Comparison of ENCODE assay signal across 21 cellular contexts in genomic region chr7:38438938-38439337, GRCh38.
DNase-seq lines count a peak whose midpoint lies in the region; ATAC-seq, FAIRE-seq and TF ChIP-seq lines count a peak whose summit lies in the region.
"Had no signal": no experiment of that assay in that cellular context is flagged by ENCODE, and none has a peak within 500 bp of the region (broad histone marks: within the 10 kb centered on the region; RNA-seq: fewer than 3 reads in every experiment).

No MANE protein-coding gene starts in this region.

- no peak overlapping the region for H2BK12ac ChIP-seq in H1 (ENCODE audit: low read depth, low read length)

- H2BK15ac ChIP-seq in H1 (ENCODE audit: low read length): no peak overlapping the region

- DNase-seq in activated CD4-positive, alpha-beta T cell treated with anti-CD3 and anti-CD28 coated beads for 36 hours: peak; percentile 14
- DNase-seq in activated CD4-positive, alpha-beta T cell treated with anti-CD3 and anti-CD28 coated beads for 1 hour: no peak
- peak; percentile 8 for DNase-seq in stimulated activated CD4-positive, alpha-beta T cell treated with anti-CD3 and anti-CD28 coated beads, Interleukin-15, amount 100 ng/mL, for 24 hours
- no peak for DNase-seq in stimulated activated CD4-positive, alpha-beta T cell treated with anti-CD3 and anti-CD28 coated beads, Interleukin-2, amount 100 ng/mL, for 24 hours
- DNase-seq in H1 (ENCODE audit: low read depth in 1 of 2, low spot score in 2 of 2) (no peak), type B pancreatic cell (ENCODE audit: extremely low spot score, unreplicated experiment) (no peak), NCI-H2227 treated with DMSO at 0.1 percent for 48 hours (lab: John Stamatoyannopoulos, UW) (no peak)
- no peak for DNase-seq in stimulated activated naive CD8-positive, alpha-beta T cell treated with anti-CD3 and anti-CD28 coated beads, Interleukin-15, Interleukin-2, amounts not matched to agents 100 U/mL and 50 U/mL, for 24 hours
- DNase-seq: BE2C; Caco-2; CD4-positive, CD25-positive, alpha-beta regulatory T cell; HCEC 1CT; IMR-90; NCI-H1417; NCI-H187; NCI-H2107; NCI-H524; PC-9 had no signal

- H3K4ac ChIP-seq in H1 (replicated peaks; ENCODE audit: insufficient read length, low read depth, low read length): no peak overlapping the region

- H2BK120ac ChIP-seq in H1 (replicated peaks; ENCODE audit: low read depth, low read length): no peak overlapping the region

- no peak overlapping the region for H3K18ac ChIP-seq in H1 (ENCODE audit: extremely low read depth, low read length)

- no peaks in the 10 kb centered on the region for H3K36me3 Mint-ChIP-seq in activated CD4-positive, alpha-beta T cell treated with anti-CD3 and anti-CD28 coated beads for 36 hours (ENCODE audit: low read depth)
- peaks cover 3% of the 10 kb centered on the region for H3K36me3 Mint-ChIP-seq in type B pancreatic cell
- H3K36me3 Mint-ChIP-seq: CD4-positive, CD25-positive, alpha-beta regulatory T cell had no signal

- no peaks in the 10 kb centered on the region for H3K23me2 ChIP-seq in H1 (ENCODE audit: low read depth, low read length)

- H3K4me3 Mint-ChIP-seq in activated CD4-positive, alpha-beta T cell treated with anti-CD3 and anti-CD28 coated beads for 36 hours: no peak overlapping the region
- no peak overlapping the region for H3K4me3 Mint-ChIP-seq in type B pancreatic cell
- H3K4me3 Mint-ChIP-seq: CD4-positive, CD25-positive, alpha-beta regulatory T cell had no signal

- TF ChIP-seq RAD21 in H1 (IDR thresholded peaks at IDR 0.05 in 1 of 2, conservative IDR thresholded peaks at IDR 0.05 in 1 of 2; ENCODE audit: low read depth in 2 of 2, low read length in 2 of 2): no peak

- no peak overlapping the region for H3K14ac ChIP-seq in H1 (ENCODE audit: insufficient read length)

- no peaks in the 10 kb centered on the region for H3K79me1 ChIP-seq in H1 (ENCODE audit: low read depth, low read length)

- peaks cover 9% of the 10 kb centered on the region for H3K4me1 Mint-ChIP-seq in activated CD4-positive, alpha-beta T cell treated with anti-CD3 and anti-CD28 coated beads for 36 hours
- H3K4me1 Mint-ChIP-seq in type B pancreatic cell (ENCODE audit: unreplicated experiment): no peaks in the 10 kb centered on the region

- H4K20me1 ChIP-seq in H1 (replicated peaks in 1 of 2; ENCODE audit: control insufficient read depth in 1 of 2, insufficient read depth in 2 of 2, low read length in 2 of 2): no peaks in the 10 kb centered on the region

- H4K91ac ChIP-seq in H1 (replicated peaks; ENCODE audit: insufficient read length, low read length): no peak overlapping the region

- TF ChIP-seq POLR2A in H1 (IDR thresholded peaks at IDR 0.05; ENCODE audit: control extremely low read depth in 1 of 2, low read depth in 2 of 2, low read length in 2 of 2): no peak

- H3K9ac ChIP-seq in H1 (replicated peaks in 1 of 4; ENCODE audit: extremely low read depth in 1 of 4, low read depth in 3 of 4, low read length in 3 of 4): no peak overlapping the region

- H2AFZ ChIP-seq in H1 (ENCODE audit: low read length): no peak overlapping the region
- H2AFZ ChIP-seq: PC-9 had no signal

- FAIRE-seq in H1 (lab: Jason Lieb, UNC): peak; percentile 50
- FAIRE-seq: G401.6, HTR-8/SVneo had no signal

- ATAC-seq in activated CD4-positive, alpha-beta T cell treated with anti-CD3 and anti-CD28 coated beads for 36 hours: peak; percentile 84
- ATAC-seq in stimulated activated naive CD8-positive, alpha-beta T cell treated with anti-CD3 and anti-CD28 coated beads, Interleukin-15, Interleukin-2, amounts not matched to agents 100 U/mL and 50 U/mL, for 24 hours: peak; percentile 75

- TF ChIP-seq EP300 in H1 (IDR thresholded peaks at IDR 0.05; ENCODE audit: borderline replicate concordance in 1 of 2, low read depth in 2 of 2, low read length in 2 of 2): no peak

- no peak for TF ChIP-seq CTCF in H1 (IDR thresholded peaks at IDR 0.05; ENCODE audit: control extremely low read depth in 1 of 3, insufficient read depth in 1 of 3, low read depth in 1 of 3, low read length in 3 of 3)
- TF ChIP-seq CTCF in type B pancreatic cell (conservative IDR thresholded peaks at IDR 0.05): no peak

- no peaks in the 10 kb centered on the region for H3K4me1 ChIP-seq in H1 (replicated peaks in 1 of 4; ENCODE audit: control insufficient read depth in 3 of 4, insufficient read depth in 4 of 4, low read length in 3 of 4)
- H3K4me1 ChIP-seq: BE2C, Caco-2 had no signal

- no peaks in the 10 kb centered on the region for H3K27me3 ChIP-seq in H1 (replicated peaks in 1 of 4; ENCODE audit: control insufficient read depth in 3 of 4, extremely low read depth in 1 of 4, insufficient read depth in 3 of 4, low read length in 3 of 4)
- H3K27me3 ChIP-seq: BE2C had no signal

- no peak overlapping the region for H3K27ac ChIP-seq in H1 (ENCODE audit: low read depth, low read length)
- H3K27ac ChIP-seq: PC-9, RWPE1 had no signal

- no peaks in the 10 kb centered on the region for H3K27me3 Mint-ChIP-seq in activated CD4-positive, alpha-beta T cell treated with anti-CD3 and anti-CD28 coated beads for 36 hours
- peaks cover 2% of the 10 kb centered on the region for H3K27me3 Mint-ChIP-seq in type B pancreatic cell

- H3K79me2 ChIP-seq in H1 (ENCODE audit: control insufficient read depth in 1 of 2, insufficient read depth in 2 of 2, low read length in 2 of 2): no peaks in the 10 kb centered on the region

- H2AK5ac ChIP-seq in H1 (ENCODE audit: low read depth, low read length): no peak overlapping the region

- H3K23ac ChIP-seq in H1 (ENCODE audit: insufficient read length): no peak overlapping the region

- no peak overlapping the region for H3K56ac ChIP-seq in H1 (replicated peaks; ENCODE audit: insufficient read length, low read depth, low read length)

- H3K27ac Mint-ChIP-seq in activated CD4-positive, alpha-beta T cell treated with anti-CD3 and anti-CD28 coated beads for 36 hours: no peak overlapping the region
- no peak overlapping the region for H3K27ac Mint-ChIP-seq in type B pancreatic cell
- H3K27ac Mint-ChIP-seq: CD4-positive, CD25-positive, alpha-beta regulatory T cell had no signal

- H3K36me3 ChIP-seq in H1 (ENCODE audit: control insufficient read depth in 2 of 4, insufficient read depth in 4 of 4, low read length in 3 of 4): no peaks in the 10 kb centered on the region
- H3K36me3 ChIP-seq: BE2C had no signal

- POLR2A ChIA-PET in activated CD4-positive, alpha-beta T cell treated with anti-CD3 and anti-CD28 coated beads for 36 hours (lab: Charles Lee): interaction anchor here (0.7 kb wide), 1 partner anchor 206 kb away, joined by 3 read pairs; no protein-coding TSS in a partner anchor
- POLR2A ChIA-PET in H1 (lab: Charles Lee; ENCODE audit: partially characterized antibody): no interaction called here

- intact Hi-C loops in activated CD4-positive, alpha-beta T cell treated with anti-CD3 and anti-CD28 coated beads for 36 hours (cut with DNase I, micrococcal nuclease): no loop called here

- H3K4me2 ChIP-seq in H1 (ENCODE audit: insufficient read depth in 1 of 2, low read depth in 2 of 2, low read length in 2 of 2): no peak overlapping the region
- H3K4me2 ChIP-seq: PC-9 had no signal

- CTCF ChIA-PET in activated CD4-positive, alpha-beta T cell treated with anti-CD3 and anti-CD28 coated beads for 36 hours (lab: Charles Lee): no interaction called here
- CTCF ChIA-PET in H1 (lab: Charles Lee; ENCODE audit: partially characterized antibody): interaction anchor here (1.0 to 8.3 kb wide), 5 partner anchors 28 to 330 kb away, joined by 3 to 48 read pairs (median 3); no protein-coding TSS in a partner anchor

- H2BK20ac ChIP-seq in H1 (ENCODE audit: low read length): no peak overlapping the region

- no peak overlapping the region for H4K5ac ChIP-seq in H1 (ENCODE audit: insufficient read length, low read depth, low read length)

- no peak overlapping the region for H3K4me3 ChIP-seq in H1 (ENCODE audit: extremely low read depth in 1 of 4, insufficient read depth in 2 of 4, low read depth in 3 of 4, low read length in 4 of 4)
- H3K4me3 ChIP-seq: PC-9 had no signal

- H3K9me3 Mint-ChIP-seq in activated CD4-positive, alpha-beta T cell treated with anti-CD3 and anti-CD28 coated beads for 36 hours (ENCODE audit: low read depth): no peaks in the 10 kb centered on the region
- no peaks in the 10 kb centered on the region for H3K9me3 Mint-ChIP-seq in type B pancreatic cell

- H2BK5ac ChIP-seq in H1 (ENCODE audit: low read depth, low read length): no peak overlapping the region

- no peaks in the 10 kb centered on the region for H3K9me3 ChIP-seq in H1 (ENCODE audit: insufficient read depth in 2 of 2, low read depth in 1 of 2, low read length in 1 of 2)
- H3K9me3 ChIP-seq: BE2C, Caco-2 had no signal

- no peak overlapping the region for H4K8ac ChIP-seq in H1 (ENCODE audit: extremely low read depth, insufficient read depth, low read length)

TF ChIP-seq in H1, 55 proteins besides CTCF, POLR2A, EP300 and RAD21 (continues in another document):
- TF ChIP-seq KDM1A (IDR thresholded peaks at IDR 0.05; ENCODE audit: borderline replicate concordance, low read length) (no peak), HDAC6 (IDR thresholded peaks at IDR 0.05; ENCODE audit: low read depth, low read length) (no peak), TCF12 (IDR thresholded peaks at IDR 0.05; ENCODE audit: low read depth, low read length) (no peak), ATF2 (IDR thresholded peaks at IDR 0.05; ENCODE audit: low read length) (no peak), CBX8 (IDR thresholded peaks at IDR 0.05; ENCODE audit: borderline replicate concordance, low read depth, low read length) (no peak), CREB1 (IDR thresholded peaks at IDR 0.05) (no peak), CTBP2 (IDR thresholded peaks at IDR 0.05; ENCODE audit: borderline replicate concordance, insufficient read depth, insufficient read length, low read length) (no peak), RFX5 (IDR thresholded peaks at IDR 0.05; ENCODE audit: borderline replicate concordance, low read depth, low read length) (no peak), JUN (IDR thresholded peaks at IDR 0.05; ENCODE audit: low read depth, low read length) (no peak), E2F6 (IDR thresholded peaks at IDR 0.05) (no peak)

Comparison
In these comparisons a context has a peak if more than half of its experiments do, and no peak if none do; other contexts are left out.
1. DNase-seq: peak in activated CD4-positive, alpha-beta T cell treated with anti-CD3 and anti-CD28 coated beads for 36 hours (single experiment) and stimulated activated CD4-positive, alpha-beta T cell treated with anti-CD3 and anti-CD28 coated beads, Interleukin-15, amount 100 ng/mL, for 24 hours (single experiment); none in activated CD4-positive, alpha-beta T cell treated with anti-CD3 and anti-CD28 coated beads for 1 hour (single experiment), stimulated activated CD4-positive, alpha-beta T cell treated with anti-CD3 and anti-CD28 coated beads, Interleukin-2, amount 100 ng/mL, for 24 hours (0 of 2), H1 (0 of 2), stimulated activated naive CD8-positive, alpha-beta T cell treated with anti-CD3 and anti-CD28 coated beads, Interleukin-15, Interleukin-2, amounts not matched to agents 100 U/mL and 50 U/mL, for 24 hours (single experiment), type B pancreatic cell (single experiment) and NCI-H2227 treated with DMSO at 0.1 percent for 48 hours (single experiment).